9 cellular contexts compared by ENCODE assay signal in genomic region chr19:50415661-50416033, GRCh38. TPM values are rescaled to one million over a fixed set of nuclear protein-coding genes. Genes with fewer than 3 reads are reported as not detected.
A peak's percentile ranks its signal among the peaks of the same experiment; 100 is the strongest.
DNase-seq lines count a peak whose midpoint lies in the region; ATAC-seq lines count a peak whose summit lies in the region.
"Had no signal": no experiment of that assay in that cellular context is flagged by ENCODE, and none has a peak within 500 bp of the region (broad histone marks: within the 10 kb centered on the region; RNA-seq: fewer than 3 reads in every experiment).

No MANE protein-coding gene starts in this region.

- H3K14ac ChIP-seq in neuronal stem cell (ENCODE audit: low read length): no peak overlapping the region

- no peak overlapping the region for H3K4me3 ChIP-seq in neuronal stem cell (ENCODE audit: low read length in 2 of 2)

- H3K4me2 ChIP-seq in neuronal stem cell (ENCODE audit: insufficient read depth, low read length, poor library complexity, severe bottlenecking): no peak overlapping the region

- H3K18ac ChIP-seq in neuronal stem cell (ENCODE audit: low read length): no peak overlapping the region

- H3K4ac ChIP-seq in neuronal stem cell (ENCODE audit: low read length): no peak overlapping the region

- peak overlapping the region; percentile 66 for H2BK5ac ChIP-seq in neuronal stem cell (ENCODE audit: low read length)

- no peak overlapping the region for H2BK12ac ChIP-seq in neuronal stem cell (ENCODE audit: low read length)

- H2BK120ac ChIP-seq in neuronal stem cell (ENCODE audit: low read depth, low read length): no peak overlapping the region

- no peaks in the 10 kb centered on the region for H3K79me1 ChIP-seq in neuronal stem cell (ENCODE audit: low read depth, low read length)

- no CpG with 5 or more reads among the region's 22 CpGs for WGBS in neuronal stem cell (ENCODE audit: extremely low coverage in 2 of 2, insufficient read length in 2 of 2, insufficient replicate concordance in 1 of 2), 2 donors

- no peak overlapping the region for H2BK15ac ChIP-seq in neuronal stem cell (ENCODE audit: low read length)

- no peak overlapping the region for H4K91ac ChIP-seq in neuronal stem cell (ENCODE audit: low read depth, low read length, poor library complexity)

- H3K9ac ChIP-seq in neuronal stem cell (ENCODE audit: low read depth, low read length, poor library complexity): no peak overlapping the region

- H3K9me3 ChIP-seq in neuronal stem cell (replicated peaks in 1 of 2; ENCODE audit: control insufficient read depth in 2 of 2, insufficient read depth in 1 of 2, low read depth in 1 of 2, low read length in 2 of 2): peaks cover 0 to 1% of the 10 kb centered on the region in 2 donors

- no peak overlapping the region for H3K27ac ChIP-seq in neuronal stem cell (replicated peaks; ENCODE audit: low read length)

- H3K27me3 ChIP-seq in neuronal stem cell (ENCODE audit: control insufficient read depth in 3 of 3, insufficient read depth in 3 of 3, low read depth in 1 of 3, low read length in 3 of 3): peaks cover 0 to 20% (median 5%) of the 10 kb centered on the region in 3 experiments

- ATAC-seq in GM19035 (IDR thresholded peaks at IDR 0.05; ENCODE audit: unreplicated experiment) (peak; percentile 48), HG02885 (IDR thresholded peaks at IDR 0.05; ENCODE audit: poor library complexity, unreplicated experiment) (peak; percentile 59)

- peaks cover 5 to 6% of the 10 kb centered on the region in 2 donors for H3K4me1 ChIP-seq in neuronal stem cell (ENCODE audit: control insufficient read depth in 2 of 2, insufficient read depth in 1 of 2, low read depth in 1 of 2, low read length in 2 of 2)

- H2AK5ac ChIP-seq in neuronal stem cell (ENCODE audit: low read depth, low read length): no peak overlapping the region

- peaks cover 13 to 35% of the 10 kb centered on the region in 2 donors for H3K36me3 ChIP-seq in neuronal stem cell (replicated peaks in 1 of 2; ENCODE audit: control insufficient read depth in 2 of 2, insufficient read depth in 2 of 2, low read length in 2 of 2)

- H4K8ac ChIP-seq in neuronal stem cell (ENCODE audit: low read depth, low read length): peak overlapping the region; percentile 48

- H3K23ac ChIP-seq in neuronal stem cell (ENCODE audit: low read depth, low read length, poor library complexity): no peak overlapping the region

- H2AFZ ChIP-seq in neuronal stem cell (ENCODE audit: low read length): no peak overlapping the region

- DNase-seq in OCI-M1 (lab: John Stamatoyannopoulos, UW): peak; percentile 77
- no peak for DNase-seq in neuronal stem cell (ENCODE audit: low spot score)
- DNase-seq in SK-N-DZ (ENCODE audit: low spot score): no peak
- no peak for DNase-seq in NCI-H2081 (lab: John Stamatoyannopoulos, UW)
- DNase-seq in middle frontal gyrus (ENCODE audit: extremely low spot score, low spot score): no peak
- DNase-seq in NCI-H526 (lab: John Stamatoyannopoulos, UW): no peak
- DNase-seq: NCI-H446 had no signal

RNA-seq across cellular contexts. Expression of gene SPIB, which starts 3.1 kb away (rescaled TPM):
- 0.08 TPM for polyA plus RNA-seq in neuronal stem cell (2013, experiment 1 of 2)
- 0.17 TPM for polyA plus RNA-seq in neuronal stem cell (2013, experiment 2 of 2)
- polyA plus RNA-seq in SK-N-DZ (2014; cell fraction: cytosol; rRNA removed): 2.7 TPM in 1 of 2 replicates, not detected in the other
- 0.20 and 0.77 TPM in 2 replicates for polyA plus RNA-seq in SK-N-DZ (2014; cell fraction: nucleus; rRNA removed)

RNA-seq across cellular contexts. Expression of gene MYBPC2, which starts 17.0 kb away (rescaled TPM):
- polyA plus RNA-seq in neuronal stem cell (2013, experiment 1 of 2): 1.0 TPM
- polyA plus RNA-seq in neuronal stem cell (2013, experiment 2 of 2): 1.2 TPM
- polyA plus RNA-seq in SK-N-DZ (2014; cell fraction: cytosol; rRNA removed): not detected in 2 replicates
- polyA plus RNA-seq in SK-N-DZ (2014; cell fraction: nucleus; rRNA removed): not detected in 2 replicates

RNA-seq across cellular contexts. Expression of gene POLD1, which starts 31.5 kb away (rescaled TPM):
- 60.2 TPM for polyA plus RNA-seq in neuronal stem cell (2013, experiment 1 of 2)
- polyA plus RNA-seq in neuronal stem cell (2013, experiment 2 of 2): 61.7 TPM
- 65.9 and 70.0 TPM in 2 replicates for polyA plus RNA-seq in SK-N-DZ (2014; cell fraction: cytosol; rRNA removed)
- 216 and 252 TPM in 2 replicates for polyA plus RNA-seq in SK-N-DZ (2014; cell fraction: nucleus; rRNA removed)

RNA-seq across cellular contexts. Expression of gene NR1H2, which starts 39.4 kb away (rescaled TPM):
- 15.5 TPM for polyA plus RNA-seq in neuronal stem cell (2013, experiment 1 of 2)
- 15.1 TPM for polyA plus RNA-seq in neuronal stem cell (2013, experiment 2 of 2)
- polyA plus RNA-seq in SK-N-DZ (2014; cell fraction: cytosol; rRNA removed): 13.1 and 19.1 TPM in 2 replicates
- 33.6 and 35.6 TPM in 2 replicates for polyA plus RNA-seq in SK-N-DZ (2014; cell fraction: nucleus; rRNA removed)

RNA-seq across cellular contexts. Expression of gene NAPSA, which starts 50.2 kb away (rescaled TPM):
- 0.84 TPM for polyA plus RNA-seq in neuronal stem cell (2013, experiment 1 of 2)
- 0.72 TPM for polyA plus RNA-seq in neuronal stem cell (2013, experiment 2 of 2)
- 0.17 and 0.82 TPM in 2 replicates for polyA plus RNA-seq in SK-N-DZ (2014; cell fraction: cytosol; rRNA removed)
- 3.5 and 5.4 TPM in 2 replicates for polyA plus RNA-seq in SK-N-DZ (2014; cell fraction: nucleus; rRNA removed)
